Comparison of ENCODE assay signal across 1 cellular context in genomic region chr17:42171831-42172230, GRCh38.
TF ChIP-seq lines count a peak whose summit lies in the region.

No MANE protein-coding gene starts in this region.

TF ChIP-seq in HepG2, 621 proteins besides CTCF, POLR2A, EP300 and RAD21:
- peak; percentile 67; the same call in 1 of the 2 replicates for TF ChIP-seq ZNF768 (CRISPR knock-in tag; IDR thresholded peaks at IDR 0.05)
- TF ChIP-seq TCF7 (IDR thresholded peaks at IDR 0.05; ENCODE audit: low read depth) = no peak
- TF ChIP-seq ZNF276 (CRISPR knock-in tag; IDR thresholded peaks at IDR 0.05; ENCODE audit: low read depth) = no peak
- peak; percentile 86 for TF ChIP-seq HNRNPLL (IDR thresholded peaks at IDR 0.05; ENCODE audit: low read depth, low read length, poor library complexity, severe bottlenecking)
- TF ChIP-seq CBFB (CRISPR knock-in tag; IDR thresholded peaks at IDR 0.05) = no peak
TF ChIP-seq in HepG2: peak in this region for 2.
